ENCODE assay signal across 19 cellular contexts in genomic region chr1:198878566-198878965, GRCh38.
A peak's percentile ranks its signal among the peaks of the same experiment; 100 is the strongest.
DNase-seq lines count a peak whose midpoint lies in the region; ATAC-seq and TF ChIP-seq lines count a peak whose summit lies in the region.
"Had no signal": no experiment of that assay in that cellular context is flagged by ENCODE, and none has a peak within 500 bp of the region (broad histone marks: within the 10 kb centered on the region; RNA-seq: fewer than 3 reads in every experiment).

No MANE protein-coding gene starts in this region.

- TF ChIP-seq CTCF in natural killer cell (IDR thresholded peaks at IDR 0.05) (no peak), brain (conservative IDR thresholded peaks at IDR 0.05) (no peak), thyroid gland (IDR thresholded peaks at IDR 0.05) (no peak), brain microvascular endothelial cell (IDR thresholded peaks at IDR 0.05; ENCODE audit: low read depth, low read length, missing control alignments) (no peak)

- TF ChIP-seq POLR2A in thyroid gland (IDR thresholded peaks at IDR 0.05) = no peak

- H3K27me3 ChIP-seq in thyroid gland (no peaks in the 10 kb centered on the region), brain microvascular endothelial cell (replicated peaks) (no peaks in the 10 kb centered on the region)

- H3K27me3 Mint-ChIP-seq in natural killer cell treated with Interleukin-12 subunit alpha and Interleukin-12 subunit beta and Interleukin-15 and Interleukin-18, amount 100 ng/mL, for 72 hours = no peaks in the 10 kb centered on the region
- H3K27me3 Mint-ChIP-seq in natural killer cell (ENCODE audit: low read depth in 2 of 2) (no peaks in the 10 kb centered on the region), brain (peaks cover 2% of the 10 kb centered on the region)
- H3K27me3 Mint-ChIP-seq: B cell had no signal

- no peaks in the 10 kb centered on the region for H3K36me3 ChIP-seq in thyroid gland
- H3K36me3 ChIP-seq in brain microvascular endothelial cell (replicated peaks) = peaks cover 20% of the 10 kb centered on the region

- DNase-seq in natural killer cell treated with Interleukin-12 subunit alpha and Interleukin-12 subunit beta and Interleukin-15 and Interleukin-18, amount 100 ng/mL, for 72 hours (ENCODE audit: low spot score) = no peak
- no peak for DNase-seq in natural killer cell
- DNase-seq in M059J (ENCODE audit: low read depth) = peak; percentile 61
- no peak for DNase-seq in thyroid gland
- DNase-seq in brain microvascular endothelial cell = no peak
- DNase-seq: H7; HFFc6; NCI-H1092; NCI-H1436; NCI-H187 treated with DMSO at 0.1 percent for 48 hours; NCI-H2107; NK-92 treated with Interleukin-12 subunit alpha and Interleukin-12 subunit beta, amount 100 ng/mL, for 24 hours had no signal

- in situ Hi-C loops in brain microvascular endothelial cell (cut with HindIII; ENCODE audit: low pct_ligation_motif_present, low sequenced_read_pairs) = no loop called here

- H3K27ac ChIP-seq in thyroid gland (no peak overlapping the region), brain microvascular endothelial cell (no peak overlapping the region)
- H3K27ac ChIP-seq: A549 had no signal

- H3K27ac Mint-ChIP-seq in natural killer cell treated with Interleukin-12 subunit alpha and Interleukin-12 subunit beta and Interleukin-15 and Interleukin-18, amount 100 ng/mL, for 72 hours = peak overlapping the region; percentile 54 to 90
- H3K27ac Mint-ChIP-seq in natural killer cell = peak overlapping the region in 1 of 2 donors; percentile 2
- peak overlapping the region in 4 of 5 experiments; percentile 22 to 94 (median 52) for H3K27ac Mint-ChIP-seq in brain
- H3K27ac Mint-ChIP-seq: B cell, CD14-positive monocyte, HFFc6 had no signal

- H3K4me3 ChIP-seq in thyroid gland (replicated peaks in 1 of 3) (no peak overlapping the region), brain microvascular endothelial cell (ENCODE audit: low read depth, low read length) (no peak overlapping the region)
- H3K4me3 ChIP-seq: A549, GM12878 had no signal

- no peak overlapping the region for H3K4me3 Mint-ChIP-seq in natural killer cell treated with Interleukin-12 subunit alpha and Interleukin-12 subunit beta and Interleukin-15 and Interleukin-18, amount 100 ng/mL, for 72 hours
- H3K4me3 Mint-ChIP-seq in natural killer cell = no peak overlapping the region
- H3K4me3 Mint-ChIP-seq in brain = no peak overlapping the region
- H3K4me3 Mint-ChIP-seq: B cell, CD14-positive monocyte, HFFc6 had no signal

- H3K36me3 Mint-ChIP-seq in natural killer cell treated with Interleukin-12 subunit alpha and Interleukin-12 subunit beta and Interleukin-15 and Interleukin-18, amount 100 ng/mL, for 72 hours = peaks cover 39% of the 10 kb centered on the region
- H3K36me3 Mint-ChIP-seq in natural killer cell = peaks cover 8% of the 10 kb centered on the region
- H3K36me3 Mint-ChIP-seq in brain = peaks cover 58% of the 10 kb centered on the region

- H3K9me3 ChIP-seq in thyroid gland = no peaks in the 10 kb centered on the region
- H3K9me3 ChIP-seq: A549 had no signal

- H3K4me1 Mint-ChIP-seq in natural killer cell treated with Interleukin-12 subunit alpha and Interleukin-12 subunit beta and Interleukin-15 and Interleukin-18, amount 100 ng/mL, for 72 hours (ENCODE audit: low read depth in 2 of 2) = peaks cover 34 to 45% of the 10 kb centered on the region in 2 donors
- peaks cover 42 to 48% of the 10 kb centered on the region in 2 donors for H3K4me1 Mint-ChIP-seq in natural killer cell
- peaks cover 66% of the 10 kb centered on the region for H3K4me1 Mint-ChIP-seq in brain

- peaks cover 7% of the 10 kb centered on the region for H3K9me3 Mint-ChIP-seq in natural killer cell treated with Interleukin-12 subunit alpha and Interleukin-12 subunit beta and Interleukin-15 and Interleukin-18, amount 100 ng/mL, for 72 hours
- H3K9me3 Mint-ChIP-seq in natural killer cell (peaks cover 0 to 1% of the 10 kb centered on the region in 2 donors), brain (peaks cover 0 to 4% (median 2%) of the 10 kb centered on the region in 5 experiments)
- H3K9me3 Mint-ChIP-seq: HFFc6 had no signal

- intact Hi-C loops in natural killer cell (cut with micrococcal nuclease) (no loop called here), thyroid gland (cut with DNase I) (no loop called here)

- H3K4me1 ChIP-seq in thyroid gland = peaks cover 0 to 10% of the 10 kb centered on the region in 2 donors

- ATAC-seq in natural killer cell treated with Interleukin-12 subunit alpha and Interleukin-12 subunit beta and Interleukin-15 and Interleukin-18, amount 100 ng/mL, for 72 hours = no peak
- ATAC-seq in natural killer cell (no peak), GM21528 (IDR thresholded peaks at IDR 0.05; ENCODE audit: low FRiP score, unreplicated experiment) (no peak)
- ATAC-seq: A549, GM12878, Panc1 had no signal

- 97% methylated on average over 2 of the region's 2 CpGs for WGBS in thyroid gland, 2 donors
